Comparison of ENCODE assay signal across 16 cellular contexts in genomic region chr5:170451764-170452365, GRCh38. TPM values are rescaled to one million over a fixed set of nuclear protein-coding genes. Genes with fewer than 3 reads are reported as not detected.
DNase-seq lines count a peak whose midpoint lies in the region; ATAC-seq and TF ChIP-seq lines count a peak whose summit lies in the region.
"Had no signal": no experiment of that assay in that cellular context is flagged by ENCODE, and none has a peak within 500 bp of the region (broad histone marks: within the 10 kb centered on the region; RNA-seq: fewer than 3 reads in every experiment).

No MANE protein-coding gene starts in this region.

- TF ChIP-seq POLR2A in heart left ventricle (IDR thresholded peaks at IDR 0.05): no peak

- no peaks in the 10 kb centered on the region for H3K4me1 ChIP-seq in right atrium auricular region
- H3K4me1 ChIP-seq in heart left ventricle: no peaks in the 10 kb centered on the region

- peak; percentile 55 for DNase-seq in right atrium auricular region (ENCODE audit: low spot score)
- DNase-seq in heart left ventricle: no peak
- DNase-seq in RPMI7951 (ENCODE audit: low read depth): peak; percentile 82
- DNase-seq in fibroblast of peridontal ligament (ENCODE audit: extremely low read depth): peak; percentile 45
- DNase-seq in HUDEP-2 (lab: John Stamatoyannopoulos, UW; ENCODE audit: unreplicated experiment in 76 of 76): no peak
- no peak for DNase-seq in middle frontal gyrus (ENCODE audit: extremely low spot score, low spot score)
- DNase-seq: activated naive CD4-positive, alpha-beta T cell; DMS79; Kasumi-1; NCI-H2171 treated with DMSO at 0.1 percent for 48 hours; ovary; T1000 had no signal

- WGBS in heart left ventricle, 4 donors: 86 to 92% (median 89%) methylated on average over 8 of the region's 8 CpGs

- no peak for TF ChIP-seq CTCF in right atrium auricular region (IDR thresholded peaks at IDR 0.05)
- TF ChIP-seq CTCF in heart left ventricle (IDR thresholded peaks at IDR 0.05): no peak

- H3K27ac ChIP-seq in right atrium auricular region: no peak overlapping the region
- H3K27ac ChIP-seq in heart left ventricle: no peak overlapping the region
- H3K27ac ChIP-seq: ovary, thoracic aorta had no signal

- ATAC-seq in heart left ventricle: no peak
- ATAC-seq in GM18511 (IDR thresholded peaks at IDR 0.05; ENCODE audit: unreplicated experiment): no peak
- no peak for ATAC-seq in HG03457 (IDR thresholded peaks at IDR 0.05; ENCODE audit: unreplicated experiment)

- H3K4me3 ChIP-seq in right atrium auricular region: no peak overlapping the region
- H3K4me3 ChIP-seq in heart left ventricle: no peak overlapping the region
- H3K4me3 ChIP-seq: ovary, thoracic aorta had no signal

- H3K36me3 ChIP-seq in right atrium auricular region (no peaks in the 10 kb centered on the region), heart left ventricle (no peaks in the 10 kb centered on the region)
- H3K36me3 ChIP-seq: ovary, thoracic aorta had no signal

- intact Hi-C loops in heart left ventricle (cut with DNase I): no loop called here

- H3K9me3 ChIP-seq in right atrium auricular region (peaks cover 0 to 5% of the 10 kb centered on the region in 2 donors), heart left ventricle (peaks cover 0 to 9% (median 0%) of the 10 kb centered on the region in 12 donors)
- H3K9me3 ChIP-seq: ovary, thoracic aorta had no signal

- no peaks in the 10 kb centered on the region for H3K27me3 ChIP-seq in right atrium auricular region
- H3K27me3 ChIP-seq in heart left ventricle: no peaks in the 10 kb centered on the region
- H3K27me3 ChIP-seq: ovary had no signal

RNA-seq across cellular contexts. Expression of gene KCNIP1, which starts 52.0 kb away (rescaled TPM):
- total RNA-seq in right atrium auricular region: not detected
- total RNA-seq in heart left ventricle: 1 to 10 TPM in 2 of 9 donors, under 1 TPM in 1, not detected in 6; 0.52 to 1.3 (median 1.2) TPM
- not detected for polyA plus RNA-seq in heart left ventricle
- not detected in 2 replicates for total RNA-seq in RPMI7951 (2014; rRNA removed; shearing (Covaris generic))
- total RNA-seq: thoracic aorta had no signal
- polyA plus RNA-seq: endothelial cell of umbilical vein had no signal

Comparison
In these comparisons a context has a peak if more than half of its experiments do, and no peak if none do; other contexts are left out.
1. DNase-seq: peak in right atrium auricular region (single experiment), RPMI7951 (single experiment) and fibroblast of peridontal ligament (single experiment); none in heart left ventricle (0 of 5), HUDEP-2 (0 of 76) and middle frontal gyrus (single experiment).